Comparison of ENCODE assay signal across 9 cellular contexts in the genomic region with DNA sequence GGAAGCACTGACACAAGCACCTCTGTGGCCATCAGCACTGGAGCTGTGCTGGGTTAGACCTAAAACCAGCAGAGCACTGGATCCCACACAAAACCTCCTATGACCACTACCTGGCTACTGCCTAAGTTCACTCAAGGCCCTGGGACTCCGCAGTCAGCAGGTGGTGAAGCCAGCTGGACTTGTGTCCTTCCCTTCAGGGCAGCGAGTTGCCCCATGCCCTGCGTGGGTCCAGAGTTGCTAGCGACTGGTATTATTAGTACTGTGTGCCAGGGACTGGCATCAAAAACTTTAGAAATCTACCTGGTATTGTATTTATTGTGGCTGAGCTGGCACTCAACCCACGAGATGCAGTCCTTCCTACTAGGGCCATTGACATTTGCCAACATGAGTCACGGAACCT. TPM values are rescaled to one million over a fixed set of nuclear protein-coding genes. Genes with fewer than 3 reads are reported as not detected.
"Had no signal": no experiment of that assay in that cellular context is flagged by ENCODE, and none has a peak within 500 bp of the region (broad histone marks: within the 10 kb centered on the region; RNA-seq: fewer than 3 reads in every experiment).

No MANE protein-coding gene starts in this region.

- ATAC-seq: HCT116, K562 had no signal

- DNase-seq: GM23248, GOT3, H7, HFFc6, IMR-90 had no signal

- H3K4me3 Mint-ChIP-seq: HFFc6 had no signal

- H3K27ac Mint-ChIP-seq: HFFc6 had no signal

RNA-seq across cellular contexts. Expression of gene OR10H4, which starts 6.0 kb away (rescaled TPM):
- total RNA-seq: GM23248, H4, H7, HFFc6, HT1080, IMR-90, K562 had no signal

RNA-seq across cellular contexts. Expression of gene CYP4F11, which starts 20.5 kb away (rescaled TPM):
- total RNA-seq: GM23248, H7, HFFc6, IMR-90, K562 had no signal

RNA-seq across cellular contexts. Expression of gene CYP4F2, which starts 56.9 kb away (rescaled TPM):
- total RNA-seq: GM23248, H7, HFFc6, IMR-90 had no signal
